9 cellular contexts compared by ENCODE assay signal in genomic region chr15:84658788-84659411, GRCh38. TPM values are rescaled to one million over a fixed set of nuclear protein-coding genes. Genes with fewer than 3 reads are reported as not detected.
DNase-seq lines count a peak whose midpoint lies in the region; ATAC-seq and TF ChIP-seq lines count a peak whose summit lies in the region.
"Had no signal": no experiment of that assay in that cellular context is flagged by ENCODE, and none has a peak within 500 bp of the region (broad histone marks: within the 10 kb centered on the region; RNA-seq: fewer than 3 reads in every experiment).

No MANE protein-coding gene starts in this region.

- H3K36me3 ChIP-seq in MM.1S (replicated peaks; ENCODE audit: insufficient read depth, low read length) (no peaks in the 10 kb centered on the region), duodenal mucosa (ENCODE audit: control insufficient read depth in 1 of 2, insufficient read depth in 2 of 2, low read length in 2 of 2) (no peaks in the 10 kb centered on the region)

- peak overlapping the region; percentile 73 for H3K27ac Mint-ChIP-seq in CD4-positive, alpha-beta T cell
- no peak overlapping the region for H3K27ac Mint-ChIP-seq in neural crest cell (ENCODE audit: unreplicated experiment)

- H3K4me1 ChIP-seq in MM.1S (ENCODE audit: low read length) (peaks cover 33% of the 10 kb centered on the region), duodenal mucosa (ENCODE audit: control insufficient read depth in 1 of 2, insufficient read depth in 2 of 2, low read length in 2 of 2) (peaks cover 13 to 21% of the 10 kb centered on the region in 2 donors)

- no peak overlapping the region for H3K27ac ChIP-seq in CD4-positive, alpha-beta T cell (ENCODE audit: low read depth, low read length)
- H3K27ac ChIP-seq in MM.1S (ENCODE audit: low read length) (peak overlapping the region; percentile 81; the same call in 1 of the 2 replicates), duodenal mucosa (ENCODE audit: low read depth, low read length) (no peak overlapping the region)

- H3K9me3 ChIP-seq in CD4-positive, alpha-beta T cell (ENCODE audit: control insufficient read depth, low read length): no peaks in the 10 kb centered on the region
- H3K9me3 ChIP-seq in MM.1S (replicated peaks; ENCODE audit: insufficient read depth, low read length) (no peaks in the 10 kb centered on the region), duodenal mucosa (ENCODE audit: control insufficient read depth in 1 of 2, low read length in 2 of 2) (no peaks in the 10 kb centered on the region)
- H3K9me3 ChIP-seq: testis had no signal

- H3K4me1 Mint-ChIP-seq in CD4-positive, alpha-beta T cell (ENCODE audit: low read depth): peaks cover 37% of the 10 kb centered on the region
- H3K4me1 Mint-ChIP-seq in neural crest cell: peaks cover 26% of the 10 kb centered on the region

- H3K9ac ChIP-seq in MM.1S (ENCODE audit: low read length) (peak overlapping the region; percentile 77; the same call in 1 of the 2 replicates), duodenal mucosa (ENCODE audit: low read depth in 1 of 2, low read length in 2 of 2) (peak overlapping the region; percentile 47 to 61)

- H3K9me3 Mint-ChIP-seq in CD4-positive, alpha-beta T cell: no peaks in the 10 kb centered on the region
- H3K9me3 Mint-ChIP-seq in neural crest cell: no peaks in the 10 kb centered on the region

- intact Hi-C loops in CD4-positive, alpha-beta T cell (cut with DNase I, micrococcal nuclease): loop anchor here (1.0 to 10.0 kb wide), 4 partner anchors 72 to 1136 kb away; partner anchors contain the start of gene KLHL25 (in 1 of the 2)

- CTCF ChIA-PET in CD4-positive, alpha-beta T cell (lab: Charles Lee): interaction anchor here (0.7 to 1.9 kb wide), 15 partner anchors 8 to 664 kb away, joined by 3 to 13 read pairs (median 4); partner anchors contain the start of genes SEC11A and ZNF592

- H4K20me1 ChIP-seq in MM.1S (ENCODE audit: insufficient read depth, low read length): no peaks in the 10 kb centered on the region

- no peaks in the 10 kb centered on the region for H3K27me3 ChIP-seq in CD4-positive, alpha-beta T cell (ENCODE audit: control insufficient read depth, insufficient read depth, low read length)
- no peaks in the 10 kb centered on the region for H3K27me3 ChIP-seq in MM.1S (replicated peaks; ENCODE audit: insufficient read depth, low read length)
- no peaks in the 10 kb centered on the region for H3K27me3 ChIP-seq in duodenal mucosa (ENCODE audit: control insufficient read depth in 1 of 2, insufficient read depth in 2 of 2, low read length in 2 of 2)
- H3K27me3 ChIP-seq: testis had no signal

- peaks cover 2% of the 10 kb centered on the region for H3K79me2 ChIP-seq in MM.1S (ENCODE audit: low read length)

- peaks cover 4% of the 10 kb centered on the region for H3K36me3 Mint-ChIP-seq in CD4-positive, alpha-beta T cell (ENCODE audit: low read depth)
- no peaks in the 10 kb centered on the region for H3K36me3 Mint-ChIP-seq in neural crest cell (ENCODE audit: low read depth)

- POLR2A ChIA-PET in CD4-positive, alpha-beta T cell (lab: Charles Lee): interaction anchor here (0.7 to 3.5 kb wide), 18 partner anchors 10 to 147 kb away, joined by 3 to 37 read pairs (median 4); partner anchors contain the start of genes SEC11A and ZSCAN2

- peak overlapping the region; percentile 84 for H3K4me2 ChIP-seq in MM.1S (ENCODE audit: low read depth, low read length)

- peak overlapping the region; percentile 61 for H3K4me3 ChIP-seq in MM.1S (ENCODE audit: low read length)
- H3K4me3 ChIP-seq in duodenal mucosa (ENCODE audit: low read depth in 1 of 2, low read length in 2 of 2): peak overlapping the region; percentile 59 to 71

- H3K9me2 ChIP-seq in MM.1S (replicated peaks; ENCODE audit: insufficient read depth, low read length): no peaks in the 10 kb centered on the region

- DNase-seq in CD4-positive, alpha-beta T cell: no peak
- DNase-seq in MM.1S: no peak
- no peak for DNase-seq in neural crest cell (ENCODE audit: low read depth, low spot score)
- no peak for DNase-seq in NOMO-1 treated with DMSO at 0.1 percent for 48 hours (lab: John Stamatoyannopoulos, UW; ENCODE audit: unreplicated experiment)
- DNase-seq in GM13977 (ENCODE audit: low spot score): no peak
- no peak for DNase-seq in NOMO-1 treated with dmso at 0.1 percent for 144 hours (lab: John Stamatoyannopoulos, UW; ENCODE audit: unreplicated experiment)

- no peak for ATAC-seq in CD4-positive, alpha-beta T cell (ENCODE audit: poor library complexity)
- no peak for ATAC-seq in GM21529 (IDR thresholded peaks at IDR 0.05; ENCODE audit: unreplicated experiment)

- no peaks in the 10 kb centered on the region for H3K27me3 Mint-ChIP-seq in CD4-positive, alpha-beta T cell
- peaks cover 3% of the 10 kb centered on the region for H3K27me3 Mint-ChIP-seq in neural crest cell (ENCODE audit: low read depth)

- TF ChIP-seq CTCF in CD4-positive, alpha-beta T cell (IDR thresholded peaks at IDR 0.05): no peak
- TF ChIP-seq CTCF in MM.1S (IDR thresholded peaks at IDR 0.05; ENCODE audit: low read length) (no peak), neural crest cell (conservative IDR thresholded peaks at IDR 0.05) (no peak), GM13977 (IDR thresholded peaks at IDR 0.05; ENCODE audit: extremely low read depth, insufficient read depth, missing control alignments) (no peak)

- in situ Hi-C loops in GM13977 (cut with MboI; ENCODE audit: low pct_unique_long_range_greater_than_20kb, low sequenced_read_pairs, unreplicated experiment): no loop called here

- H3F3A ChIP-seq in MM.1S (ENCODE audit: insufficient read depth, low read length): peaks cover 45% of the 10 kb centered on the region

- peak overlapping the region; percentile 86 for H3K4me3 Mint-ChIP-seq in CD4-positive, alpha-beta T cell
- H3K4me3 Mint-ChIP-seq in neural crest cell: peak overlapping the region; percentile 89

- H2AFZ ChIP-seq in MM.1S (ENCODE audit: low read length): peak overlapping the region; percentile 54

RNA-seq across cellular contexts. Expression of gene NMB, which starts 0.9 kb away (rescaled TPM):
- total RNA-seq in CD4-positive, alpha-beta T cell: 1 to 10 TPM; 2.2 to 3.7 TPM
- 4.0 and 4.9 TPM in 2 replicates for total RNA-seq in neural crest cell

RNA-seq across cellular contexts. Expression of gene WDR73, which starts 4.8 kb away (rescaled TPM):
- 10 to 100 TPM; 17.8 to 23.7 TPM for total RNA-seq in CD4-positive, alpha-beta T cell
- 47.1 and 53.2 TPM in 2 replicates for total RNA-seq in neural crest cell

RNA-seq across cellular contexts. Expression of gene SEC11A, which starts 57.0 kb away (rescaled TPM):
- total RNA-seq in CD4-positive, alpha-beta T cell: 10 to 100 TPM; 44.1 to 47.0 TPM
- 200 and 201 TPM in 2 replicates for total RNA-seq in neural crest cell

RNA-seq across cellular contexts. Expression of gene ZSCAN2, which starts 58.1 kb away (rescaled TPM):
- total RNA-seq in CD4-positive, alpha-beta T cell: 1 to 10 TPM; 3.8 to 5.0 TPM
- 21.1 and 21.7 TPM in 2 replicates for total RNA-seq in neural crest cell
